8 cellular contexts compared by ENCODE assay signal in genomic region chr6:149545258-149545753, GRCh38. TPM values are rescaled to one million over a fixed set of nuclear protein-coding genes. Genes with fewer than 3 reads are reported as not detected.
DNase-seq lines count a peak whose midpoint lies in the region; ATAC-seq and TF ChIP-seq lines count a peak whose summit lies in the region.

No MANE protein-coding gene starts in this region.

- intact Hi-C loops in left colon (cut with DNase I, micrococcal nuclease), result no loop called here

- TF ChIP-seq CTCF in AG10803 (conservative IDR thresholded peaks at IDR 0.05; ENCODE audit: low read length), result peak; percentile 36
- TF ChIP-seq CTCF in GM20000 (IDR thresholded peaks at IDR 0.05; ENCODE audit: extremely low read depth, missing control alignments), result no peak
- no peak for TF ChIP-seq CTCF in choroid plexus epithelial cell (conservative IDR thresholded peaks at IDR 0.05; ENCODE audit: low read depth, low read length)

- H3K4me3 ChIP-seq in AG10803 (ENCODE audit: low read length) (peak overlapping the region; percentile 100), choroid plexus epithelial cell (ENCODE audit: low read depth, low read length) (peak overlapping the region; percentile 77)

- DNase-seq in AG10803 (ENCODE audit: low read depth) (peak; percentile 75), GM20000 (ENCODE audit: low spot score) (peak; percentile 40), LoVo (ENCODE audit: low spot score) (peak; percentile 28), choroid plexus epithelial cell (ENCODE audit: low read depth) (peak; percentile 86), left colon (peak; percentile 48 to 49), NCI-H187 (lab: John Stamatoyannopoulos, UW) (no peak)
- DNase-seq in activated CD4-positive, CD25-positive, alpha-beta regulatory T cell treated with anti-CD3 and anti-CD28 coated beads, Interleukin-2, amount 50 U/mL, for 16 hours (ENCODE audit: low read depth, low spot score), result peak; percentile 54
- peak; percentile 56 for DNase-seq in stimulated activated CD4-positive, alpha-beta T cell treated with anti-CD3 and anti-CD28 coated beads, Interleukin-2, amount 100 ng/mL, for 4 hours (ENCODE audit: low read depth)

- ATAC-seq in left colon, result peak; percentile 70

RNA-seq across cellular contexts. Expression of gene PPIL4, which starts 0.5 kb away (rescaled TPM):
- total RNA-seq in left colon, result 10 to 100 TPM; 18.6 to 24.3 TPM

RNA-seq across cellular contexts. Expression of gene GINM1, which starts 20.9 kb away (rescaled TPM):
- 10 to 100 TPM; 39.4 to 48.1 TPM for total RNA-seq in left colon

Comparison
In these comparisons a context has a peak if more than half of its experiments do, and no peak if none do; other contexts are left out.
1. DNase-seq: peak in AG10803 (single experiment), GM20000 (single experiment), LoVo (single experiment), activated CD4-positive, CD25-positive, alpha-beta regulatory T cell treated with anti-CD3 and anti-CD28 coated beads, Interleukin-2, amount 50 U/mL, for 16 hours (single experiment), choroid plexus epithelial cell (single experiment), left colon (2 of 2) and stimulated activated CD4-positive, alpha-beta T cell treated with anti-CD3 and anti-CD28 coated beads, Interleukin-2, amount 100 ng/mL, for 4 hours (single experiment); none in NCI-H187 (0 of 2).